Comparison of ENCODE assay signal across 11 cellular contexts in genomic region chr2:191206613-191207471, GRCh38. TPM values are rescaled to one million over a fixed set of nuclear protein-coding genes. Genes with fewer than 3 reads are reported as not detected.
A peak's percentile ranks its signal among the peaks of the same experiment; 100 is the strongest.
DNase-seq lines count a peak whose midpoint lies in the region; ATAC-seq and TF ChIP-seq lines count a peak whose summit lies in the region.
"Had no signal": no experiment of that assay in that cellular context is flagged by ENCODE, and none has a peak within 500 bp of the region (broad histone marks: within the 10 kb centered on the region; RNA-seq: fewer than 3 reads in every experiment).

No MANE protein-coding gene starts in this region.

- H3K36me3 Mint-ChIP-seq in activated naive CD4-positive, alpha-beta T cell treated with anti-CD3 and anti-CD28 coated beads, Interleukin-2, amount 10 ng/mL, durations not matched to agents 7 days and 5 days: peaks cover 4% of the 10 kb centered on the region
- H3K36me3 Mint-ChIP-seq in naive thymus-derived CD4-positive, alpha-beta T cell: peaks cover 0 to 15% (median 0%) of the 10 kb centered on the region in 5 donors

- H3K36me3 ChIP-seq in DND-41 (ENCODE audit: insufficient read depth, low read length) (no peaks in the 10 kb centered on the region), GM23248 (ENCODE audit: low read depth) (no peaks in the 10 kb centered on the region)
- no peaks in the 10 kb centered on the region for H3K36me3 ChIP-seq in naive thymus-derived CD4-positive, alpha-beta T cell (ENCODE audit: control insufficient read depth in 2 of 3, insufficient read depth in 3 of 3, low read length in 3 of 3)

- H3F3A ChIP-seq in GM23248 (ENCODE audit: insufficient read depth): peaks cover 31% of the 10 kb centered on the region

- H2AFZ ChIP-seq in DND-41 (ENCODE audit: low read depth, low read length) (no peak overlapping the region), GM23248 (no peak overlapping the region)

- peak; percentile 29 for DNase-seq in DND-41
- DNase-seq in NCI-H510A treated with DMSO at 0.1 percent for 48 hours (lab: John Stamatoyannopoulos, UW): peak; percentile 53
- peak; percentile 41 for DNase-seq in activated naive CD4-positive, alpha-beta T cell treated with anti-CD3 and anti-CD28 coated beads, Interleukin-2, amount 10 ng/mL, durations not matched to agents 7 days and 5 days
- DNase-seq in naive thymus-derived CD4-positive, alpha-beta T cell: peak in 5 of 9 donors; percentile 27 to 45 (median 37)
- no peak for DNase-seq in GM13976 (ENCODE audit: low spot score)
- DNase-seq in GM23248: no peak
- no peak for DNase-seq in MV-4-11 (lab: John Stamatoyannopoulos, UW)
- DNase-seq: COR-L47, cortex of kidney, NCI-H146 had no signal

- H4K20me1 ChIP-seq in DND-41 (ENCODE audit: insufficient read depth, low read length) (no peaks in the 10 kb centered on the region), GM23248 (ENCODE audit: insufficient read depth) (no peaks in the 10 kb centered on the region)

- 81 to 84% methylated on average over 13 of the region's 13 CpGs for WGBS in GM23248 (ENCODE audit: low coverage in 1 of 2, low lambda C conversion rate in 2 of 2, missing lambda C conversion rate in 2 of 2), 2 experiments

- POLR2A ChIA-PET in naive thymus-derived CD4-positive, alpha-beta T cell (lab: Charles Lee): interaction anchor here (0.6 to 1.6 kb wide), 4 partner anchors 13 to 141 kb away, joined by 3 to 8 read pairs (median 4); no protein-coding TSS in a partner anchor

- in situ Hi-C loops in GM13976 (cut with MboI; ENCODE audit: low sequenced_read_pairs, unreplicated experiment): no loop called here
- in situ Hi-C loops in GM23248 (cut with MboI): no loop called here

- H3K27me3 Mint-ChIP-seq in activated naive CD4-positive, alpha-beta T cell treated with anti-CD3 and anti-CD28 coated beads, Interleukin-2, amount 10 ng/mL, durations not matched to agents 7 days and 5 days: no peaks in the 10 kb centered on the region
- H3K27me3 Mint-ChIP-seq in naive thymus-derived CD4-positive, alpha-beta T cell: no peaks in the 10 kb centered on the region

- H3K27me3 ChIP-seq in DND-41 (ENCODE audit: insufficient read depth, low read length, poor library complexity): no peaks in the 10 kb centered on the region
- no peaks in the 10 kb centered on the region for H3K27me3 ChIP-seq in naive thymus-derived CD4-positive, alpha-beta T cell (ENCODE audit: control insufficient read depth in 2 of 2, insufficient read depth in 2 of 2, low read length in 2 of 2)
- H3K27me3 ChIP-seq in GM23248 (replicated peaks; ENCODE audit: insufficient read depth): no peaks in the 10 kb centered on the region

- H3K4me1 Mint-ChIP-seq in activated naive CD4-positive, alpha-beta T cell treated with anti-CD3 and anti-CD28 coated beads, Interleukin-2, amount 10 ng/mL, durations not matched to agents 7 days and 5 days: peaks cover 43% of the 10 kb centered on the region
- peaks cover 25 to 48% (median 43%) of the 10 kb centered on the region in 7 donors for H3K4me1 Mint-ChIP-seq in naive thymus-derived CD4-positive, alpha-beta T cell

- TF ChIP-seq CTCF in DND-41 (IDR thresholded peaks at IDR 0.05; ENCODE audit: borderline replicate concordance, extremely low read depth, low read length, poor library complexity, severe bottlenecking): no peak
- no peak for TF ChIP-seq CTCF in GM13976 (IDR thresholded peaks at IDR 0.05; ENCODE audit: borderline replicate concordance, control extremely low read depth, extremely low read depth, insufficient read depth, missing control alignments)

- ATAC-seq in DND-41 (ENCODE audit: insufficient read depth, low read depth) (peak; percentile 61), GM18870 (IDR thresholded peaks at IDR 0.05; ENCODE audit: unreplicated experiment) (no peak)
- peak; percentile 81 for ATAC-seq in naive thymus-derived CD4-positive, alpha-beta T cell

- H3K4me3 Mint-ChIP-seq in activated naive CD4-positive, alpha-beta T cell treated with anti-CD3 and anti-CD28 coated beads, Interleukin-2, amount 10 ng/mL, durations not matched to agents 7 days and 5 days: peak overlapping the region; percentile 0
- peak overlapping the region; percentile 49 to 82 (median 70) for H3K4me3 Mint-ChIP-seq in naive thymus-derived CD4-positive, alpha-beta T cell

- H3K9me3 ChIP-seq in DND-41 (ENCODE audit: insufficient read depth, low read length, severe bottlenecking) (peaks cover 5% of the 10 kb centered on the region), GM23248 (ENCODE audit: low read depth) (no peaks in the 10 kb centered on the region)
- peaks cover 0 to 2% (median under 1%) of the 10 kb centered on the region in 3 experiments for H3K9me3 ChIP-seq in naive thymus-derived CD4-positive, alpha-beta T cell (ENCODE audit: control insufficient read depth in 2 of 3, low read length in 3 of 3)

- H3K9me2 ChIP-seq in GM23248 (ENCODE audit: insufficient read depth): no peaks in the 10 kb centered on the region

- H3K27ac Mint-ChIP-seq in activated naive CD4-positive, alpha-beta T cell treated with anti-CD3 and anti-CD28 coated beads, Interleukin-2, amount 10 ng/mL, durations not matched to agents 7 days and 5 days: peak overlapping the region; percentile 66
- H3K27ac Mint-ChIP-seq in naive thymus-derived CD4-positive, alpha-beta T cell: peak overlapping the region; percentile 60 to 91 (median 75)

- H3K79me2 ChIP-seq in DND-41 (ENCODE audit: insufficient read depth, low read length): no peaks in the 10 kb centered on the region
- no peaks in the 10 kb centered on the region for H3K79me2 ChIP-seq in GM23248 (ENCODE audit: insufficient read depth)

- H3K4me3 ChIP-seq in DND-41 (ENCODE audit: low read depth in 1 of 2, low read length in 2 of 2): no peak overlapping the region
- peak overlapping the region; percentile 55 for H3K4me3 ChIP-seq in naive thymus-derived CD4-positive, alpha-beta T cell (ENCODE audit: low read length)
- H3K4me3 ChIP-seq in GM23248: no peak overlapping the region

- H3K27ac ChIP-seq in DND-41 (ENCODE audit: low read length) (no peak overlapping the region), GM23248 (no peak overlapping the region)
- peak overlapping the region; percentile 38 for H3K27ac ChIP-seq in naive thymus-derived CD4-positive, alpha-beta T cell (ENCODE audit: low read depth, low read length)

- H3K4me2 ChIP-seq in DND-41 (ENCODE audit: insufficient read depth, low read length) (no peak overlapping the region), GM23248 (ENCODE audit: unreplicated experiment) (no peak overlapping the region)

- no peak overlapping the region for H3K9ac ChIP-seq in DND-41 (ENCODE audit: low read depth, low read length)
- H3K9ac ChIP-seq in GM23248: no peak overlapping the region

- intact Hi-C loops in naive thymus-derived CD4-positive, alpha-beta T cell (cut with micrococcal nuclease): loop anchor here in 1 of 2 donors (1.0 to 5.0 kb wide), 3 partner anchors 13 to 40 kb away; no protein-coding TSS in a partner anchor

- CTCF ChIA-PET in activated naive CD4-positive, alpha-beta T cell treated with anti-CD3 and anti-CD28 coated beads, Interleukin-2, amount 10 ng/mL, durations not matched to agents 7 days and 5 days (lab: Charles Lee): interaction anchor here (1.1 to 1.6 kb wide), 5 partner anchors 11 to 52 kb away, joined by 3 to 6 read pairs (median 3); no protein-coding TSS in a partner anchor
- CTCF ChIA-PET in naive thymus-derived CD4-positive, alpha-beta T cell (lab: Charles Lee): interaction anchor here (0.7 to 1.8 kb wide), 3 partner anchors 12 to 42 kb away, joined by 3 to 4 read pairs (median 3); no protein-coding TSS in a partner anchor

- H3K4me1 ChIP-seq in DND-41 (ENCODE audit: insufficient read depth, low read length): peaks cover 10% of the 10 kb centered on the region
- H3K4me1 ChIP-seq in naive thymus-derived CD4-positive, alpha-beta T cell (ENCODE audit: control insufficient read depth in 2 of 2, insufficient read depth in 2 of 2, low read length in 2 of 2): peaks cover 22 to 34% of the 10 kb centered on the region in 2 donors
- H3K4me1 ChIP-seq in GM23248 (ENCODE audit: insufficient read depth): peaks cover 31% of the 10 kb centered on the region

- peaks cover 2% of the 10 kb centered on the region for H3K9me3 Mint-ChIP-seq in activated naive CD4-positive, alpha-beta T cell treated with anti-CD3 and anti-CD28 coated beads, Interleukin-2, amount 10 ng/mL, durations not matched to agents 7 days and 5 days
- H3K9me3 Mint-ChIP-seq in naive thymus-derived CD4-positive, alpha-beta T cell: peaks cover 0 to 17% (median 4%) of the 10 kb centered on the region in 11 donors

RNA-seq across cellular contexts. Expression of gene MYO1B, which starts 38.4 kb away (rescaled TPM):
- total RNA-seq in naive thymus-derived CD4-positive, alpha-beta T cell: 10 to 100 TPM in 1 of 5 experiments, under 1 TPM in 4; 0.43 to 14.9 (median 0.54) TPM
- under 1 TPM; 0.54 to 0.99 TPM for polyA plus RNA-seq in naive thymus-derived CD4-positive, alpha-beta T cell
- 197 and 211 TPM in 2 replicates for total RNA-seq in GM23248 (2014; rRNA removed; shearing (Covaris generic))
- polyA plus RNA-seq in GM23248 (2016; fragmentation: Nextera tagmentation; extraction: Ambion mirVana): 120 and 126 TPM in 2 replicates

RNA-seq across cellular contexts. Expression of gene STAT4, which starts 56.0 kb away (rescaled TPM):
- total RNA-seq in naive thymus-derived CD4-positive, alpha-beta T cell: 100 to 1,000 TPM; 106 to 132 (median 122) TPM
- polyA plus RNA-seq in naive thymus-derived CD4-positive, alpha-beta T cell: 10 to 100 TPM; 52.4 to 78.2 TPM
- total RNA-seq in GM23248 (2014; rRNA removed; shearing (Covaris generic)): 1.5 and 3.2 TPM in 2 replicates
- polyA plus RNA-seq in GM23248 (2016; fragmentation: Nextera tagmentation; extraction: Ambion mirVana): 1.9 and 2.2 TPM in 2 replicates

Comparison
In these comparisons a context has a peak if more than half of its experiments do, and no peak if none do; other contexts are left out.
1. DNase-seq: peak in DND-41 (single experiment), NCI-H510A treated with DMSO at 0.1 percent for 48 hours (single experiment), activated naive CD4-positive, alpha-beta T cell treated with anti-CD3 and anti-CD28 coated beads, Interleukin-2, amount 10 ng/mL, durations not matched to agents 7 days and 5 days (single experiment) and naive thymus-derived CD4-positive, alpha-beta T cell (5 of 9); none in GM13976 (single experiment), GM23248 (single experiment) and MV-4-11 (single experiment).
2. RNA of gene MYO1B, which starts 38.4 kb away (total RNA-seq): 197 to 211 TPM in GM23248; 0.43 to 14.9 TPM in naive thymus-derived CD4-positive, alpha-beta T cell; every median in the first group is over 10 times any median in the second.
3. RNA of gene STAT4, which starts 56.0 kb away (total RNA-seq): 106 to 132 TPM in naive thymus-derived CD4-positive, alpha-beta T cell; 1.5 to 3.2 TPM in GM23248; every median in the first group is over 10 times any median in the second.